Comparison of ENCODE assay signal across 24 cellular contexts in genomic region chr3:148083501-148084267, GRCh38.
DNase-seq lines count a peak whose midpoint lies in the region; ATAC-seq and TF ChIP-seq lines count a peak whose summit lies in the region.
"Had no signal": no experiment of that assay in that cellular context is flagged by ENCODE, and none has a peak within 500 bp of the region (broad histone marks: within the 10 kb centered on the region; RNA-seq: fewer than 3 reads in every experiment).

No MANE protein-coding gene starts in this region.

- ATAC-seq in HG03196 (IDR thresholded peaks at IDR 0.05; ENCODE audit: unreplicated experiment) (no peak), GM19035 (IDR thresholded peaks at IDR 0.05; ENCODE audit: unreplicated experiment) (no peak)
- ATAC-seq: gastroesophageal sphincter; natural killer cell treated with Interleukin-12 subunit alpha and Interleukin-12 subunit beta and Interleukin-15 and Interleukin-18, amount 100 ng/mL, for 72 hours; Panc1; sciatic nerve; T-cell had no signal

- no peak for TF ChIP-seq POLR2A in lower leg skin (IDR thresholded peaks at IDR 0.05)

- peak overlapping the region; percentile 65 for H3K27ac ChIP-seq in ectodermal cell (ENCODE audit: insufficient read depth, low read depth, low read length, poor library complexity, severe bottlenecking)
- peak overlapping the region; percentile 28 for H3K27ac ChIP-seq in neuronal stem cell (replicated peaks; ENCODE audit: low read length)
- H3K27ac ChIP-seq: esophagus squamous epithelium, gastroesophageal sphincter, left ventricle myocardium inferior, tibial artery had no signal

- H2BK120ac ChIP-seq in neuronal stem cell (ENCODE audit: low read depth, low read length), result no peak overlapping the region

- H3K9me2 ChIP-seq in Loucy (replicated peaks; ENCODE audit: low read depth, low read length), result no peaks in the 10 kb centered on the region

- H3K9ac ChIP-seq in Loucy (ENCODE audit: low read depth, low read length, poor library complexity, severe bottlenecking), result no peak overlapping the region
- no peak overlapping the region for H3K9ac ChIP-seq in neuronal stem cell (ENCODE audit: low read depth, low read length, poor library complexity)

- no peak overlapping the region for H3K18ac ChIP-seq in neuronal stem cell (ENCODE audit: low read length)

- H3K9me3 ChIP-seq in Loucy (ENCODE audit: insufficient read depth, low read depth, low read length) (no peaks in the 10 kb centered on the region), ectodermal cell (ENCODE audit: control insufficient read depth, low read length) (no peaks in the 10 kb centered on the region), neuronal stem cell (replicated peaks in 1 of 2; ENCODE audit: control insufficient read depth in 2 of 2, insufficient read depth in 1 of 2, low read depth in 1 of 2, low read length in 2 of 2) (no peaks in the 10 kb centered on the region)
- H3K9me3 ChIP-seq: esophagus squamous epithelium, gastroesophageal sphincter, left ventricle myocardium inferior, tibial artery had no signal

- no peaks in the 10 kb centered on the region for H3K27me3 ChIP-seq in Loucy (ENCODE audit: insufficient read depth, low read length, poor library complexity, severe bottlenecking)
- H3K27me3 ChIP-seq in ectodermal cell (ENCODE audit: control insufficient read depth, insufficient read depth, low read length, poor library complexity, severe bottlenecking), result no peaks in the 10 kb centered on the region
- no peaks in the 10 kb centered on the region for H3K27me3 ChIP-seq in neuronal stem cell (ENCODE audit: control insufficient read depth in 3 of 3, insufficient read depth in 3 of 3, low read depth in 1 of 3, low read length in 3 of 3)
- H3K27me3 ChIP-seq: esophagus squamous epithelium, gastroesophageal sphincter, tibial artery had no signal

- H3F3A ChIP-seq in Loucy (ENCODE audit: low read depth), result no peaks in the 10 kb centered on the region

- no peaks in the 10 kb centered on the region for H4K20me1 ChIP-seq in Loucy (ENCODE audit: insufficient read depth, low read length, poor library complexity, severe bottlenecking)

- H3K4me2 ChIP-seq in Loucy (ENCODE audit: low read depth, low read length, poor library complexity, severe bottlenecking), result peak overlapping the region; percentile 43
- H3K4me2 ChIP-seq in neuronal stem cell (ENCODE audit: insufficient read depth, low read length, poor library complexity, severe bottlenecking), result no peak overlapping the region

- no peak overlapping the region for H3K23ac ChIP-seq in neuronal stem cell (ENCODE audit: low read depth, low read length, poor library complexity)

- peak overlapping the region; percentile 30 for H2BK12ac ChIP-seq in neuronal stem cell (ENCODE audit: low read length)

- H2BK5ac ChIP-seq in neuronal stem cell (ENCODE audit: low read length), result no peak overlapping the region

- 73 to 79% methylated on average over 7 to 8 of the region's 8 CpGs for WGBS in ectodermal cell, 2 experiments
- WGBS in neuronal stem cell (ENCODE audit: extremely low coverage in 2 of 2, insufficient read length in 2 of 2, insufficient replicate concordance in 1 of 2), 2 donors, result no CpG with 5 or more reads among the region's 8 CpGs
- WGBS in lower leg skin, 2 donors, result 72 to 74% methylated on average over 8 of the region's 8 CpGs

- H2BK15ac ChIP-seq in neuronal stem cell (ENCODE audit: low read length), result no peak overlapping the region

- H3K79me2 ChIP-seq in Loucy (ENCODE audit: insufficient read depth, low read length), result no peaks in the 10 kb centered on the region

- H3K4me1 ChIP-seq in Loucy (ENCODE audit: insufficient read depth, low read length, poor library complexity, severe bottlenecking) (peaks cover 32% of the 10 kb centered on the region), ectodermal cell (ENCODE audit: control insufficient read depth, insufficient read depth, low read length) (peaks cover 5% of the 10 kb centered on the region), neuronal stem cell (ENCODE audit: control insufficient read depth in 2 of 2, insufficient read depth in 1 of 2, low read depth in 1 of 2, low read length in 2 of 2) (peaks cover 9 to 27% of the 10 kb centered on the region in 2 donors)
- H3K4me1 ChIP-seq: esophagus squamous epithelium, gastroesophageal sphincter, left ventricle myocardium inferior had no signal

- no peak overlapping the region for H4K91ac ChIP-seq in neuronal stem cell (ENCODE audit: low read depth, low read length, poor library complexity)

- intact Hi-C loops in lower leg skin (cut with DNase I; ENCODE audit: low total_unique reads), result no loop called here

- no peak overlapping the region for H3K4ac ChIP-seq in neuronal stem cell (ENCODE audit: low read length)

- H3K4me3 ChIP-seq in Loucy (ENCODE audit: low read length, poor library complexity, severe bottlenecking) (peak overlapping the region; percentile 25), ectodermal cell (ENCODE audit: insufficient read depth, low read depth, low read length) (no peak overlapping the region), neuronal stem cell (ENCODE audit: low read length in 2 of 2) (no peak overlapping the region), lower leg skin (ENCODE audit: low read depth, poor library complexity, severe bottlenecking) (no peak overlapping the region)
- H3K4me3 ChIP-seq: esophagus squamous epithelium, gastroesophageal sphincter, left ventricle myocardium inferior, tibial artery had no signal

- TF ChIP-seq CTCF in Loucy (conservative IDR thresholded peaks at IDR 0.05; ENCODE audit: low read length) (no peak), lower leg skin (IDR thresholded peaks at IDR 0.05) (no peak)

- H3K36me3 ChIP-seq in Loucy (ENCODE audit: insufficient read depth, low read length) (no peaks in the 10 kb centered on the region), ectodermal cell (ENCODE audit: control insufficient read depth, insufficient read depth, low read length) (no peaks in the 10 kb centered on the region), neuronal stem cell (replicated peaks in 1 of 2; ENCODE audit: control insufficient read depth in 2 of 2, insufficient read depth in 2 of 2, low read length in 2 of 2) (no peaks in the 10 kb centered on the region)
- H3K36me3 ChIP-seq: esophagus squamous epithelium, gastroesophageal sphincter, left ventricle myocardium inferior, tibial artery had no signal

- no peaks in the 10 kb centered on the region for H3K79me1 ChIP-seq in neuronal stem cell (ENCODE audit: low read depth, low read length)

- H4K8ac ChIP-seq in neuronal stem cell (ENCODE audit: low read depth, low read length), result no peak overlapping the region

- no peak overlapping the region for H3K14ac ChIP-seq in neuronal stem cell (ENCODE audit: low read length)

- peak; percentile 91 for DNase-seq in NCI-H82 treated with DMSO at 0.1 percent for 48 hours (lab: John Stamatoyannopoulos, UW; ENCODE audit: unreplicated experiment)
- DNase-seq in neuronal stem cell (ENCODE audit: low spot score), result no peak
- DNase-seq in NCI-H2171 (lab: John Stamatoyannopoulos, UW), result no peak
- no peak for DNase-seq in lower leg skin (ENCODE audit: low spot score in 2 of 2)
- DNase-seq: activated gamma-delta T cell; EL; esophagus squamous epithelium; hypothalamus; left ventricle myocardium inferior; midbrain; NCI-H1105 treated with DMSO at 0.1 percent for 48 hours; NCI-H774; posterior cingulate gyrus; stimulated activated CD4-positive, alpha-beta T cell treated with anti-CD3 and anti-CD28 coated beads, Interleukin-15, amount 100 ng/mL, for 24 hours; T-cell; tibial artery had no signal

- H2AFZ ChIP-seq in Loucy (ENCODE audit: low read length) (peak overlapping the region; percentile 27), neuronal stem cell (ENCODE audit: low read length) (peak overlapping the region; percentile 5)

- no peak overlapping the region for H2AK5ac ChIP-seq in neuronal stem cell (ENCODE audit: low read depth, low read length)
